8 cellular contexts compared by ENCODE assay signal in the genomic region with DNA sequence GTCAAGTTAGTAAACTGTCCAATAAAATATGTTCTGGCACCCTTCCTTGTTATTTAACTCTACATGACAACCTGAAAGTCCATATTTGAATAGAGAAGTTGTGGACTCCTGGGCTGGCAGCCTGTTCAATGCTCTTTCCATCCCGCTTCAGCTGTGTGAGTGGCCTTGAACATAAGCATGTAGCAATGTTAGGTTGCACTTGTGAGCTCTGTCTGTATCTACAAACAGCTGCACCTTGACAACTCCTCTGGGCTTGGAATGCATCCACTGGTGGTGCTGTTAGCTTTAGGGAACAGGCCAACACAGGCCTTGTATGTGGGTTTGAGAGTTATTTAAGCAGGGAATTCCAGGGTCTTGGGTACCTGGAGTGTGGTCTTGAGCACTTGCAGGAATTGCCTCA.
"Had no signal": no experiment of that assay in that cellular context is flagged by ENCODE, and none has a peak within 500 bp of the region (broad histone marks: within the 10 kb centered on the region; RNA-seq: fewer than 3 reads in every experiment).

No MANE protein-coding gene starts in this region.

- ATAC-seq: K562 had no signal

- H3K4me2 ChIP-seq: KMS-11 had no signal

- FAIRE-seq: HTR-8/SVneo, K562 had no signal

- DNase-seq: IMR-90, KBM-7, KG1 had no signal

- H3K4me3 ChIP-seq: K562 had no signal

- H3K27ac Mint-ChIP-seq: IgD-negative memory B cell had no signal

- H3K9ac ChIP-seq: KMS-11 had no signal

- H3K27ac ChIP-seq: HL-60, KMS-11 had no signal

- H3K4me3 Mint-ChIP-seq: IgD-negative memory B cell had no signal

- H3K36me3 Mint-ChIP-seq: IgD-negative memory B cell had no signal
